ENCODE assay signal across 8 cellular contexts in genomic region chr4:133068083-133068482, GRCh38.
"Had no signal": no experiment of that assay in that cellular context is flagged by ENCODE, and none has a peak within 500 bp of the region (broad histone marks: within the 10 kb centered on the region; RNA-seq: fewer than 3 reads in every experiment).

No MANE protein-coding gene starts in this region.

- H3K4me3 ChIP-seq: GM23338 had no signal

- H3K27ac ChIP-seq: HL-60 had no signal

- H3K4me2 ChIP-seq: GM23338 had no signal

- H2AFZ ChIP-seq: GM23338 had no signal

- ATAC-seq: GM23338 had no signal

- DNase-seq: H9, HCEC 1CT, HFFc6, KG1 had no signal

- FAIRE-seq: H1, H54 had no signal
